8 cellular contexts compared by ENCODE assay signal in genomic region chr13:42574011-42574410, GRCh38. TPM values are rescaled to one million over a fixed set of nuclear protein-coding genes. Genes with fewer than 3 reads are reported as not detected.
DNase-seq lines count a peak whose midpoint lies in the region; ATAC-seq and TF ChIP-seq lines count a peak whose summit lies in the region.

TSS of gene TNFSF11 (plus strand) at chr13:42574152. CDS start at chr13:42574304, 152 bp downstream.

- H3K27me3 Mint-ChIP-seq in activated CD8-positive, alpha-beta memory T cell treated with anti-CD3 and anti-CD28 coated beads, Interleukin-2, amount 10 ng/mL, durations not matched to agents 7 days and 5 days: peaks cover 69% of the 10 kb centered on the region

- CTCF ChIA-PET in activated CD8-positive, alpha-beta memory T cell treated with anti-CD3 and anti-CD28 coated beads, Interleukin-2, amount 10 ng/mL, durations not matched to agents 7 days and 5 days (lab: Charles Lee): no interaction called here

- peaks cover 26% of the 10 kb centered on the region for H3K27me3 ChIP-seq in iPS-18a (ENCODE audit: control insufficient read depth, insufficient read depth, low read length)

- peak; percentile 54 for TF ChIP-seq POLR2A in GM18951 (IDR thresholded peaks at IDR 0.05; ENCODE audit: extremely low read depth, insufficient read depth, insufficient read length)

- peaks cover 31% of the 10 kb centered on the region for H3K4me1 ChIP-seq in iPS-18a (ENCODE audit: control insufficient read depth, low read depth, low read length)

- H3K4me3 ChIP-seq in iPS-18a (ENCODE audit: low read length): peak within 1 kb of the TSS; percentile 72

- peak within 1 kb of the TSS; percentile 61 for H3K9ac ChIP-seq in iPS-18a (ENCODE audit: low read length)

- H3K27ac ChIP-seq in iPS-18a (ENCODE audit: low read length): no peak within 1 kb of the TSS

- peaks cover 7% of the 10 kb centered on the region for H3K36me3 Mint-ChIP-seq in activated CD8-positive, alpha-beta memory T cell treated with anti-CD3 and anti-CD28 coated beads, Interleukin-2, amount 10 ng/mL, durations not matched to agents 7 days and 5 days

- H3K27ac Mint-ChIP-seq in activated CD8-positive, alpha-beta memory T cell treated with anti-CD3 and anti-CD28 coated beads, Interleukin-2, amount 10 ng/mL, durations not matched to agents 7 days and 5 days: peak within 1 kb of the TSS; percentile 26

- peak within 1 kb of the TSS; percentile 68 for H3K4me3 Mint-ChIP-seq in activated CD8-positive, alpha-beta memory T cell treated with anti-CD3 and anti-CD28 coated beads, Interleukin-2, amount 10 ng/mL, durations not matched to agents 7 days and 5 days

- peaks cover 7% of the 10 kb centered on the region for H3K9me3 Mint-ChIP-seq in activated CD8-positive, alpha-beta memory T cell treated with anti-CD3 and anti-CD28 coated beads, Interleukin-2, amount 10 ng/mL, durations not matched to agents 7 days and 5 days (ENCODE audit: low read depth)

- H3K9me3 ChIP-seq in iPS-18a (ENCODE audit: control insufficient read depth, low read depth, low read length): peaks cover 8% of the 10 kb centered on the region

- DNase-seq in activated CD8-positive, alpha-beta memory T cell treated with anti-CD3 and anti-CD28 coated beads, Interleukin-2, amount 10 ng/mL, durations not matched to agents 7 days and 5 days: no peak
- DNase-seq in stimulated activated CD4-positive, alpha-beta T cell treated with anti-CD3 and anti-CD28 coated beads, Interleukin-4, amount 100 ng/mL, for 4 hours: peak; percentile 5 to 19
- DNase-seq in EL (no peak), hippocampal formation (lab: John Stamatoyannopoulos, UW) (no peak), SIG-M5 treated with dmso at 0.1 percent for 504 hours (lab: John Stamatoyannopoulos, UW; ENCODE audit: unreplicated experiment) (no peak)

- peaks cover 19% of the 10 kb centered on the region for H3K4me1 Mint-ChIP-seq in activated CD8-positive, alpha-beta memory T cell treated with anti-CD3 and anti-CD28 coated beads, Interleukin-2, amount 10 ng/mL, durations not matched to agents 7 days and 5 days

- ATAC-seq in HG02870 (IDR thresholded peaks at IDR 0.05; ENCODE audit: unreplicated experiment): peak; percentile 24
- peak; percentile 37 for ATAC-seq in activated CD8-positive, alpha-beta memory T cell treated with anti-CD3 and anti-CD28 coated beads, Interleukin-2, amount 10 ng/mL, durations not matched to agents 7 days and 5 days

- H3K36me3 ChIP-seq in iPS-18a (ENCODE audit: control insufficient read depth, low read depth, low read length): no peaks in the 10 kb centered on the region

- in situ Hi-C loops in GM18951 (cut with MboI; ENCODE audit: low sequenced_read_pairs, unreplicated experiment): no loop called here

RNA-seq across cellular contexts. Expression of gene TNFSF11, which starts in this region (rescaled TPM):
- 1 to 10 TPM in 1 of 2 experiments, under 1 TPM in 1; 0.76 to 2.4 TPM for total RNA-seq in activated CD8-positive, alpha-beta memory T cell treated with anti-CD3 and anti-CD28 coated beads, Interleukin-2, amount 10 ng/mL, durations not matched to agents 7 days and 5 days

Comparison
In these comparisons a context has a peak if more than half of its experiments do, and no peak if none do; other contexts are left out.
1. DNase-seq: peak in stimulated activated CD4-positive, alpha-beta T cell treated with anti-CD3 and anti-CD28 coated beads, Interleukin-4, amount 100 ng/mL, for 4 hours (2 of 2); none in activated CD8-positive, alpha-beta memory T cell treated with anti-CD3 and anti-CD28 coated beads, Interleukin-2, amount 10 ng/mL, durations not matched to agents 7 days and 5 days (single experiment), EL (single experiment), hippocampal formation (0 of 2) and SIG-M5 treated with dmso at 0.1 percent for 504 hours (single experiment).